Comparison of ENCODE assay signal across 1 cellular context in genomic region chr19:6529937-6530384, GRCh38.
TF ChIP-seq lines count a peak whose summit lies in the region.

No MANE protein-coding gene starts in this region.

TF ChIP-seq in SK-N-SH, 30 proteins besides CTCF, POLR2A, EP300 and RAD21 (continued from another document):
- TF ChIP-seq USF2 (IDR thresholded peaks at IDR 0.05; ENCODE audit: borderline replicate concordance, low read depth, low read length) (no peak), USF1 (IDR thresholded peaks at IDR 0.05; ENCODE audit: borderline replicate concordance, low read depth) (no peak)
